In genomic region chr19:45814851-45815481, GRCh38 we compare ENCODE assay signal across 14 cellular contexts. TPM values are rescaled to one million over a fixed set of nuclear protein-coding genes. Genes with fewer than 3 reads are reported as not detected.
DNase-seq lines count a peak whose midpoint lies in the region; ATAC-seq and TF ChIP-seq lines count a peak whose summit lies in the region.
"Had no signal": no experiment of that assay in that cellular context is flagged by ENCODE, and none has a peak within 500 bp of the region (broad histone marks: within the 10 kb centered on the region; RNA-seq: fewer than 3 reads in every experiment).

RSPH6A (minus strand) TSS chr19:45815308; CDS start chr19:45815176, 132 bp downstream.

- no peaks in the 10 kb centered on the region for H4K20me1 ChIP-seq in neural cell (ENCODE audit: insufficient read depth)

- TF ChIP-seq POLR2A in esophagus muscularis mucosa (IDR thresholded peaks at IDR 0.05; ENCODE audit: low read depth) = no peak

- no peaks in the 10 kb centered on the region for H3K79me2 ChIP-seq in neural cell (replicated peaks; ENCODE audit: insufficient read depth, low read length)

- H3K4me3 ChIP-seq in heart right ventricle = peak within 1 kb of the TSS; percentile 12 to 58 (median 50)
- peak within 1 kb of the TSS; percentile 35 to 51 (median 44) for H3K4me3 ChIP-seq in esophagus muscularis mucosa
- peak within 1 kb of the TSS; percentile 55 for H3K4me3 ChIP-seq in neural cell (ENCODE audit: low read length)
- peak within 1 kb of the TSS; percentile 29 to 40 for H3K4me3 ChIP-seq in aorta (ENCODE audit: low read length in 2 of 2)
- H3K4me3 ChIP-seq: body of pancreas, GM23248 had no signal

- no peaks in the 10 kb centered on the region for H3F3A ChIP-seq in neural cell (ENCODE audit: insufficient read depth, low read length, poor library complexity, severe bottlenecking)

- ATAC-seq in heart right ventricle = peak in 1 of 8 donors; percentile 5
- no peak for ATAC-seq in aorta (ENCODE audit: low FRiP score)
- no peak for ATAC-seq in GM18861 (IDR thresholded peaks at IDR 0.05; ENCODE audit: unreplicated experiment)
- ATAC-seq: body of pancreas had no signal

- 10 to 15% methylated on average over 40 of the region's 40 CpGs for WGBS in heart right ventricle, 2 donors
- 26% methylated on average over 14 of the region's 40 CpGs for WGBS in esophagus muscularis mucosa
- 6 to 17% methylated on average over 40 of the region's 40 CpGs for WGBS in aorta, 2 donors

- no peaks in the 10 kb centered on the region for H3K9me2 ChIP-seq in neural cell (ENCODE audit: insufficient read depth, low read length)

- TF ChIP-seq CTCF in heart right ventricle (IDR thresholded peaks at IDR 0.05) (no peak), esophagus muscularis mucosa (IDR thresholded peaks at IDR 0.05) (no peak), neural cell (IDR thresholded peaks at IDR 0.05; ENCODE audit: poor library complexity, severe bottlenecking) (no peak)

- peaks cover 0 to 31% (median 22%) of the 10 kb centered on the region in 9 donors for H3K4me1 ChIP-seq in heart right ventricle
- H3K4me1 ChIP-seq in esophagus muscularis mucosa = peaks cover 14 to 30% (median 23%) of the 10 kb centered on the region in 4 donors
- no peaks in the 10 kb centered on the region for H3K4me1 ChIP-seq in aorta (ENCODE audit: control insufficient read depth in 1 of 2, insufficient read depth in 2 of 2, low read length in 2 of 2)

- no peak for DNase-seq in heart right ventricle
- DNase-seq in cardiac septum (ENCODE audit: low spot score) = no peak
- DNase-seq in esophagus muscularis mucosa (ENCODE audit: extremely low spot score) = no peak
- no peak for DNase-seq in aorta
- no peak for DNase-seq in MV-4-11 (lab: John Stamatoyannopoulos, UW)
- DNase-seq in inferior parietal cortex (ENCODE audit: extremely low spot score) = no peak
- DNase-seq: body of pancreas, foreskin fibroblast, MM.1S, NCI-H82, SW 1271 had no signal

- H3K4me2 ChIP-seq in neural cell (ENCODE audit: low read length) = no peak within 1 kb of the TSS

- H3K27ac ChIP-seq in heart right ventricle (peak within 1 kb of the TSS in 5 of 10 donors; percentile 25 to 68 (median 46)), esophagus muscularis mucosa (replicated peaks in 1 of 4) (no peak within 1 kb of the TSS), neural cell (ENCODE audit: low read length) (no peak within 1 kb of the TSS), aorta (ENCODE audit: low read depth in 1 of 2, low read length in 2 of 2) (no peak within 1 kb of the TSS)
- H3K27ac ChIP-seq: body of pancreas, GM23248 had no signal

- no peak for TF ChIP-seq RAD21 in neural cell (conservative IDR thresholded peaks at IDR 0.05)

- H3K27me3 ChIP-seq in heart right ventricle (peaks cover 0 to 40% (median 0%) of the 10 kb centered on the region in 7 donors), esophagus muscularis mucosa (peaks cover 0 to 49% (median 10%) of the 10 kb centered on the region in 4 donors), neural cell (ENCODE audit: insufficient read depth, low read depth, low read length) (no peaks in the 10 kb centered on the region), aorta (ENCODE audit: control insufficient read depth in 1 of 2, insufficient read depth in 2 of 2, low read length in 1 of 2) (no peaks in the 10 kb centered on the region)
- H3K27me3 ChIP-seq: body of pancreas had no signal

- intact Hi-C loops in heart right ventricle (cut with DNase I) = loop anchor here in 4 of 10 donors (5.0 to 10.0 kb wide), 4 partner anchors 62 to 202 kb away; partner anchors contain the start of gene IRF2BP1 (in 1 of the 4)
- intact Hi-C loops in cardiac septum (cut with DNase I) = no loop called here
- intact Hi-C loops in esophagus muscularis mucosa (cut with DNase I) = loop anchor here (5.0 kb wide), 1 partner anchor 67 kb away; no protein-coding TSS in a partner anchor
- intact Hi-C loops in aorta (cut with DNase I) = loop anchor here (5.0 kb wide), 2 partner anchors 37 to 67 kb away; no protein-coding TSS in a partner anchor

- H2AFZ ChIP-seq in neural cell (ENCODE audit: low read depth, low read length) = no peak within 1 kb of the TSS
- H2AFZ ChIP-seq: GM23248 had no signal

- H3K9ac ChIP-seq in neural cell (ENCODE audit: low read length) = peak within 1 kb of the TSS; percentile 31
- H3K9ac ChIP-seq: GM23248 had no signal

- H3K9me3 ChIP-seq in heart right ventricle (no peaks in the 10 kb centered on the region), esophagus muscularis mucosa (no peaks in the 10 kb centered on the region), neural cell (ENCODE audit: low read length) (no peaks in the 10 kb centered on the region), aorta (ENCODE audit: control insufficient read depth, low read length) (no peaks in the 10 kb centered on the region)
- H3K9me3 ChIP-seq: body of pancreas had no signal

- peaks cover 0 to 8% (median 0%) of the 10 kb centered on the region in 9 donors for H3K36me3 ChIP-seq in heart right ventricle
- H3K36me3 ChIP-seq in esophagus muscularis mucosa = peaks cover 0 to 23% (median 7%) of the 10 kb centered on the region in 4 donors
- H3K36me3 ChIP-seq in neural cell (ENCODE audit: insufficient read depth, low read length) = no peaks in the 10 kb centered on the region
- no peaks in the 10 kb centered on the region for H3K36me3 ChIP-seq in aorta (ENCODE audit: control insufficient read depth in 1 of 2, insufficient read depth in 2 of 2, low read length in 1 of 2)

- TF ChIP-seq EP300 in esophagus muscularis mucosa (IDR thresholded peaks at IDR 0.05) (no peak), neural cell (conservative IDR thresholded peaks at IDR 0.05; ENCODE audit: poor library complexity, severe bottlenecking) (no peak)

TF ChIP-seq in neural cell, 6 proteins besides CTCF, POLR2A, EP300 and RAD21:
- TF ChIP-seq TAF1 (IDR thresholded peaks at IDR 0.05; ENCODE audit: low read depth) = no peak
- no peak for TF ChIP-seq EZH2 (IDR thresholded peaks at IDR 0.05; ENCODE audit: borderline replicate concordance, insufficient read depth, low read length, poor library complexity, severe bottlenecking)
- TF ChIP-seq MXI1 (conservative IDR thresholded peaks at IDR 0.05; ENCODE audit: poor library complexity, severe bottlenecking) = no peak

RNA-seq across cellular contexts. Expression of gene RSPH6A, which starts in this region (rescaled TPM):
- total RNA-seq in heart right ventricle (under 1 TPM in 2 of 10 donors, not detected in 8; 0.09 to 0.15 TPM), cardiac septum (0.16 TPM), esophagus muscularis mucosa (under 1 TPM in 1 of 4 donors, not detected in 3; 0.11 TPM), aorta (under 1 TPM; 0.15 to 0.23 TPM)
- polyA plus RNA-seq in heart right ventricle (not detected), neural cell (not detected in 2 replicates), aorta (not detected)
- polyA minus RNA-seq in neural cell = 0.46 TPM in 1 of 2 replicates, not detected in the other
- total RNA-seq: GM23248 had no signal
- polyA plus RNA-seq: GM23248 had no signal
